ENCODE assay signal across 26 cellular contexts in genomic region chr1:6237093-6237492, GRCh38. TPM values are rescaled to one million over a fixed set of nuclear protein-coding genes. Genes with fewer than 3 reads are reported as not detected.
DNase-seq lines count a peak whose midpoint lies in the region; ATAC-seq lines count a peak whose summit lies in the region.
"Had no signal": no experiment of that assay in that cellular context is flagged by ENCODE, and none has a peak within 500 bp of the region (broad histone marks: within the 10 kb centered on the region; RNA-seq: fewer than 3 reads in every experiment).

No MANE protein-coding gene starts in this region.

- H3K36me3 Mint-ChIP-seq in activated CD4-positive, alpha-beta T cell treated with anti-CD3 and anti-CD28 coated beads, Interleukin-2, amount 10 ng/mL, durations not matched to agents 7 days and 5 days (ENCODE audit: low read depth): peaks cover 9% of the 10 kb centered on the region
- H3K36me3 Mint-ChIP-seq in activated naive CD8-positive, alpha-beta T cell: peaks cover 6% of the 10 kb centered on the region
- peaks cover 0 to 18% (median 7%) of the 10 kb centered on the region in 3 donors for H3K36me3 Mint-ChIP-seq in naive thymus-derived CD8-positive, alpha-beta T cell

- H3K36me3 ChIP-seq in H7 (replicated peaks; ENCODE audit: control insufficient read depth, insufficient read depth, low read length): peaks cover 8% of the 10 kb centered on the region

- no peaks in the 10 kb centered on the region for H3K9me3 Mint-ChIP-seq in activated CD4-positive, alpha-beta T cell treated with anti-CD3 and anti-CD28 coated beads, Interleukin-2, amount 10 ng/mL, durations not matched to agents 7 days and 5 days
- no peaks in the 10 kb centered on the region for H3K9me3 Mint-ChIP-seq in activated naive CD8-positive, alpha-beta T cell (ENCODE audit: low read depth)
- H3K9me3 Mint-ChIP-seq in naive thymus-derived CD8-positive, alpha-beta T cell: peaks cover 0 to 3% (median 0%) of the 10 kb centered on the region in 9 donors

- peaks cover 37% of the 10 kb centered on the region for H3K4me1 Mint-ChIP-seq in activated CD4-positive, alpha-beta T cell treated with anti-CD3 and anti-CD28 coated beads, Interleukin-2, amount 10 ng/mL, durations not matched to agents 7 days and 5 days
- peaks cover 15% of the 10 kb centered on the region for H3K4me1 Mint-ChIP-seq in activated naive CD8-positive, alpha-beta T cell (ENCODE audit: low read depth)
- peaks cover 10 to 27% (median 25%) of the 10 kb centered on the region in 4 donors for H3K4me1 Mint-ChIP-seq in naive thymus-derived CD8-positive, alpha-beta T cell

- H3K4me3 Mint-ChIP-seq in activated CD4-positive, alpha-beta T cell treated with anti-CD3 and anti-CD28 coated beads, Interleukin-2, amount 10 ng/mL, durations not matched to agents 7 days and 5 days: peak overlapping the region; percentile 40
- peak overlapping the region; percentile 53 for H3K4me3 Mint-ChIP-seq in activated naive CD8-positive, alpha-beta T cell
- peak overlapping the region in 9 of 10 donors; percentile 18 to 84 (median 62) for H3K4me3 Mint-ChIP-seq in naive thymus-derived CD8-positive, alpha-beta T cell

- intact Hi-C loops in Right ventricle myocardium superior (cut with DNase I): loop anchor here (5.0 kb wide), 1 partner anchor 35 kb away; no protein-coding TSS in a partner anchor

- DNase-seq in activated CD4-positive, alpha-beta T cell treated with anti-CD3 and anti-CD28 coated beads, Interleukin-2, amount 10 ng/mL, durations not matched to agents 7 days and 5 days: no peak
- DNase-seq in activated CD4-positive, alpha-beta T cell treated with anti-CD3 and anti-CD28 coated beads, Interleukin-2, amount 50 U/mL, for 4 hours: no peak
- DNase-seq in H7: no peak
- no peak for DNase-seq in naive thymus-derived CD8-positive, alpha-beta T cell
- no peak for DNase-seq in Right ventricle myocardium superior
- no peak for DNase-seq in stimulated activated CD4-positive, alpha-beta T cell treated with anti-CD3 and anti-CD28 coated beads, Interleukin-4, amount 100 ng/mL, for 24 hours
- DNase-seq: activated CD8-positive, alpha-beta memory T cell treated with anti-CD3 and anti-CD28 coated beads, Interleukin-2, amount 50 U/mL, for 4 hours; DMS153; NCI-H1436 treated with DMSO at 0.1 percent for 48 hours; NCI-H2171 treated with DMSO at 0.1 percent for 48 hours; NCI-H774; SIG-M5 had no signal

- POLR2A ChIA-PET in activated CD4-positive, alpha-beta T cell treated with anti-CD3 and anti-CD28 coated beads, Interleukin-2, amount 10 ng/mL, durations not matched to agents 7 days and 5 days (lab: Charles Lee): no interaction called here
- POLR2A ChIA-PET in naive thymus-derived CD8-positive, alpha-beta T cell (lab: Charles Lee): no interaction called here

- H3K27me3 ChIP-seq in H7 (ENCODE audit: control insufficient read depth, insufficient read depth, low read length): peaks cover 6% of the 10 kb centered on the region

- peak overlapping the region; percentile 64 for H3K27ac Mint-ChIP-seq in activated CD4-positive, alpha-beta T cell treated with anti-CD3 and anti-CD28 coated beads, Interleukin-2, amount 10 ng/mL, durations not matched to agents 7 days and 5 days
- H3K27ac Mint-ChIP-seq in activated naive CD8-positive, alpha-beta T cell: no peak overlapping the region
- H3K27ac Mint-ChIP-seq in naive thymus-derived CD8-positive, alpha-beta T cell: peak overlapping the region in 1 of 10 donors; percentile 43

- peaks cover 29% of the 10 kb centered on the region for H3K27me3 Mint-ChIP-seq in activated CD4-positive, alpha-beta T cell treated with anti-CD3 and anti-CD28 coated beads, Interleukin-2, amount 10 ng/mL, durations not matched to agents 7 days and 5 days
- H3K27me3 Mint-ChIP-seq in activated naive CD8-positive, alpha-beta T cell: peaks cover 19% of the 10 kb centered on the region
- peaks cover 15 to 34% (median 21%) of the 10 kb centered on the region in 5 donors for H3K27me3 Mint-ChIP-seq in naive thymus-derived CD8-positive, alpha-beta T cell

- CTCF ChIA-PET in activated CD4-positive, alpha-beta T cell treated with anti-CD3 and anti-CD28 coated beads, Interleukin-2, amount 10 ng/mL, durations not matched to agents 7 days and 5 days (lab: Charles Lee): interaction anchor here (0.6 to 5.4 kb wide), 4 partner anchors 10 to 546 kb away, joined by 3 to 43 read pairs (median 4); no protein-coding TSS in a partner anchor

- no peak for ATAC-seq in naive thymus-derived CD8-positive, alpha-beta T cell
- ATAC-seq in Right ventricle myocardium superior (ENCODE audit: poor library complexity): no peak
- no peak for ATAC-seq in GM18873 (IDR thresholded peaks at IDR 0.05; ENCODE audit: low FRiP score, unreplicated experiment)
- ATAC-seq: A549, GM12878 had no signal

- peak overlapping the region; percentile 31; the same call in 1 of the 2 replicates for H3K4me3 ChIP-seq in H7 (ENCODE audit: insufficient read depth, low read depth, low read length)

RNA-seq across cellular contexts. Expression of gene ICMT, which starts 1.3 kb away (rescaled TPM):
- 10 to 100 TPM; 50.4 to 53.3 TPM for total RNA-seq in activated CD4-positive, alpha-beta T cell treated with anti-CD3 and anti-CD28 coated beads, Interleukin-2, amount 10 ng/mL, durations not matched to agents 7 days and 5 days
- total RNA-seq in H7 (2014; rRNA removed; shearing (Covaris generic)): 195 and 196 TPM in 2 replicates
- total RNA-seq in naive thymus-derived CD8-positive, alpha-beta T cell: 10 to 100 TPM; 12.9 to 16.3 TPM
- 10 to 100 TPM; 13.0 to 15.6 (median 14.1) TPM for polyA plus RNA-seq in naive thymus-derived CD8-positive, alpha-beta T cell
- 48.8 TPM for total RNA-seq in Right ventricle myocardium superior

RNA-seq across cellular contexts. Expression of gene HES3, which starts 6.9 kb away (rescaled TPM):
- total RNA-seq in activated CD4-positive, alpha-beta T cell treated with anti-CD3 and anti-CD28 coated beads, Interleukin-2, amount 10 ng/mL, durations not matched to agents 7 days and 5 days: not detected
- 28.2 and 38.8 TPM in 2 replicates for total RNA-seq in H7 (2014; rRNA removed; shearing (Covaris generic))
- total RNA-seq in naive thymus-derived CD8-positive, alpha-beta T cell: not detected
- polyA plus RNA-seq in naive thymus-derived CD8-positive, alpha-beta T cell: not detected
- not detected for total RNA-seq in Right ventricle myocardium superior
- total RNA-seq: bronchial epithelial cell; dermis microvascular lymphatic vessel endothelial cell; frontal cortex; GM12878; MCF 10A; mesenteric fat pad; spleen; T-helper 1 cell treated with Interleukin-12 subunit alpha and Interleukin-12 subunit beta and Interleukin-4 antibody, amounts not matched to agents 30 ng/mL and 1 ng/mL, for 36 hours; temporal lobe had no signal
- polyA plus RNA-seq: A549, adipose tissue, esophagus, GM12878, spleen had no signal

RNA-seq across cellular contexts. Expression of gene GPR153, which starts 23.8 kb away (rescaled TPM):
- total RNA-seq in activated CD4-positive, alpha-beta T cell treated with anti-CD3 and anti-CD28 coated beads, Interleukin-2, amount 10 ng/mL, durations not matched to agents 7 days and 5 days: under 1 TPM; 0.85 to 0.99 TPM
- total RNA-seq in H7 (2014; rRNA removed; shearing (Covaris generic)): 15.6 and 25.2 TPM in 2 replicates
- 1 to 10 TPM; 1.3 TPM for total RNA-seq in naive thymus-derived CD8-positive, alpha-beta T cell
- polyA plus RNA-seq in naive thymus-derived CD8-positive, alpha-beta T cell: under 1 TPM; 0.06 to 0.56 (median 0.16) TPM
- total RNA-seq in Right ventricle myocardium superior: 12.5 TPM

RNA-seq across cellular contexts. Expression of gene RNF207, which starts 31.2 kb away (rescaled TPM):
- 1 to 10 TPM; 4.0 to 7.4 TPM for total RNA-seq in activated CD4-positive, alpha-beta T cell treated with anti-CD3 and anti-CD28 coated beads, Interleukin-2, amount 10 ng/mL, durations not matched to agents 7 days and 5 days
- total RNA-seq in H7 (2014; rRNA removed; shearing (Covaris generic)): 6.8 and 25.3 TPM in 2 replicates
- under 1 TPM; 0.36 to 0.47 TPM for total RNA-seq in naive thymus-derived CD8-positive, alpha-beta T cell
- polyA plus RNA-seq in naive thymus-derived CD8-positive, alpha-beta T cell: not detected
- total RNA-seq in Right ventricle myocardium superior: 70.1 TPM

RNA-seq across cellular contexts. Expression of gene RPL22, which starts 37.7 kb away (rescaled TPM):
- total RNA-seq in activated CD4-positive, alpha-beta T cell treated with anti-CD3 and anti-CD28 coated beads, Interleukin-2, amount 10 ng/mL, durations not matched to agents 7 days and 5 days: 100 to 1,000 TPM; 328 to 370 TPM
- 237 and 308 TPM in 2 replicates for total RNA-seq in H7 (2014; rRNA removed; shearing (Covaris generic))
- 100 to 1,000 TPM; 577 to 597 TPM for total RNA-seq in naive thymus-derived CD8-positive, alpha-beta T cell
- polyA plus RNA-seq in naive thymus-derived CD8-positive, alpha-beta T cell: 100 to 1,000 TPM; 291 to 370 (median 306) TPM
- total RNA-seq in Right ventricle myocardium superior: 234 TPM

Comparison
In these comparisons a context has a peak if more than half of its experiments do, and no peak if none do; other contexts are left out.
1. RNA of gene HES3, which starts 6.9 kb away (total RNA-seq): 28.2 to 38.8 TPM in H7; not detected in activated CD4-positive, alpha-beta T cell treated with anti-CD3 and anti-CD28 coated beads, Interleukin-2, amount 10 ng/mL, durations not matched to agents 7 days and 5 days, not detected in naive thymus-derived CD8-positive, alpha-beta T cell and not detected in Right ventricle myocardium superior (single experiment); every median in the first group is over 10 times any median in the second.
2. Peak in every context shown above with its lines, with median percentiles within 50 percentile points of each other: H3K4me3 Mint-ChIP-seq.